8 cellular contexts compared by ENCODE assay signal in genomic region chr5:96933764-96934163, GRCh38. TPM values are rescaled to one million over a fixed set of nuclear protein-coding genes. Genes with fewer than 3 reads are reported as not detected.
DNase-seq lines count a peak whose midpoint lies in the region; ATAC-seq and TF ChIP-seq lines count a peak whose summit lies in the region.

No MANE protein-coding gene starts in this region.

- H3K27ac Mint-ChIP-seq in CD4-positive, alpha-beta memory T cell: peak overlapping the region; percentile 93 to 99 (median 97)
- peak overlapping the region; percentile 94 for H3K27ac Mint-ChIP-seq in neural crest cell (ENCODE audit: unreplicated experiment)

- peak overlapping the region; percentile 88 to 99 (median 94) for H3K4me3 Mint-ChIP-seq in CD4-positive, alpha-beta memory T cell
- peak overlapping the region; percentile 91 for H3K4me3 Mint-ChIP-seq in neural crest cell

- CTCF ChIA-PET in CD4-positive, alpha-beta memory T cell (lab: Charles Lee; ENCODE audit: partially characterized antibody): interaction anchor here (0.7 to 3.2 kb wide), 9 partner anchors 9 to 271 kb away, joined by 3 to 19 read pairs (median 4); partner anchors contain the start of gene ERAP2

- POLR2A ChIA-PET in CD4-positive, alpha-beta memory T cell (lab: Charles Lee; ENCODE audit: partially characterized antibody): interaction anchor here (0.7 to 5.1 kb wide), 27 partner anchors 10 to 1995 kb away, joined by 3 to 84 read pairs (median 4); partner anchors contain the start of genes CHD1, ERAP1 and ERAP2

- peaks cover 0 to 4% (median 0%) of the 10 kb centered on the region in 8 donors for H3K9me3 Mint-ChIP-seq in CD4-positive, alpha-beta memory T cell
- no peaks in the 10 kb centered on the region for H3K9me3 Mint-ChIP-seq in neural crest cell

- intact Hi-C loops in CD4-positive, alpha-beta memory T cell (cut with micrococcal nuclease): loop anchor here (1.0 to 10.0 kb wide), 7 partner anchors 9 to 1379 kb away; partner anchors contain the start of genes ARSK, CAST and SKIC3

- H3K4me3 ChIP-seq in CD4-positive, alpha-beta memory T cell (ENCODE audit: low read length in 2 of 2): peak overlapping the region; percentile 36 to 60
- H3K4me3 ChIP-seq in LNCaP clone FGC (ENCODE audit: low read depth, low read length): peak overlapping the region; percentile 80

- DNase-seq in CD4-positive, alpha-beta memory T cell: no peak
- DNase-seq in LNCaP clone FGC (ENCODE audit: low read depth): no peak
- peak; percentile 35 for DNase-seq in cerebellar cortex (ENCODE audit: low spot score)
- DNase-seq in neural crest cell (ENCODE audit: low read depth, low spot score): no peak
- DNase-seq in NCI-H2227 (lab: John Stamatoyannopoulos, UW; ENCODE audit: unreplicated experiment): no peak
- no peak for DNase-seq in SHP77 treated with DMSO at 0.1 percent for 48 hours (lab: John Stamatoyannopoulos, UW)

- no peaks in the 10 kb centered on the region for H3K36me3 ChIP-seq in CD4-positive, alpha-beta memory T cell (ENCODE audit: insufficient read depth, low read length)

- TF ChIP-seq CTCF in LNCaP clone FGC (IDR thresholded peaks at IDR 0.05; ENCODE audit: control insufficient read depth, extremely low read depth, insufficient read depth) (no peak), neural crest cell (conservative IDR thresholded peaks at IDR 0.05) (no peak)

- H3K36me3 Mint-ChIP-seq in CD4-positive, alpha-beta memory T cell: peaks cover 4 to 14% of the 10 kb centered on the region in 2 donors
- no peaks in the 10 kb centered on the region for H3K36me3 Mint-ChIP-seq in neural crest cell (ENCODE audit: low read depth)

- no peaks in the 10 kb centered on the region for H3K27me3 ChIP-seq in CD4-positive, alpha-beta memory T cell (ENCODE audit: insufficient read depth, low read length)

- H3K27ac ChIP-seq in CD4-positive, alpha-beta memory T cell (ENCODE audit: low read depth, low read length): peak overlapping the region; percentile 83

- no peaks in the 10 kb centered on the region for H3K27me3 Mint-ChIP-seq in CD4-positive, alpha-beta memory T cell
- no peaks in the 10 kb centered on the region for H3K27me3 Mint-ChIP-seq in neural crest cell (ENCODE audit: low read depth)

- H3K4me1 Mint-ChIP-seq in CD4-positive, alpha-beta memory T cell: peaks cover 49 to 85% (median 62%) of the 10 kb centered on the region in 4 donors
- H3K4me1 Mint-ChIP-seq in neural crest cell: peaks cover 33% of the 10 kb centered on the region

- H3K4me1 ChIP-seq in CD4-positive, alpha-beta memory T cell (ENCODE audit: insufficient read depth, low read length): peaks cover 62% of the 10 kb centered on the region

- ATAC-seq in GM19351 (IDR thresholded peaks at IDR 0.05; ENCODE audit: unreplicated experiment): no peak
- ATAC-seq in GM21786 (IDR thresholded peaks at IDR 0.05; ENCODE audit: unreplicated experiment): no peak

- H3K9me3 ChIP-seq in CD4-positive, alpha-beta memory T cell (ENCODE audit: control insufficient read depth in 1 of 2, low read length in 2 of 2): no peaks in the 10 kb centered on the region

RNA-seq across cellular contexts. Expression of gene LNPEP, which starts 2.1 kb away (rescaled TPM):
- total RNA-seq in CD4-positive, alpha-beta memory T cell: 10 to 100 TPM; 92.5 to 97.3 TPM
- polyA plus RNA-seq in CD4-positive, alpha-beta memory T cell: 10 to 100 TPM; 23.5 to 38.6 TPM
- 17.4 and 17.9 TPM in 2 replicates for total RNA-seq in neural crest cell

RNA-seq across cellular contexts. Expression of gene ERAP2, which starts 57.5 kb away (rescaled TPM):
- total RNA-seq in CD4-positive, alpha-beta memory T cell: 100 to 1,000 TPM; 107 to 112 TPM
- 100 to 1,000 TPM in 1 of 2 donors, 1 to 10 TPM in 1; 4.7 to 112 TPM for polyA plus RNA-seq in CD4-positive, alpha-beta memory T cell
- total RNA-seq in neural crest cell: not detected in 2 replicates

Comparison
In these comparisons a context has a peak if more than half of its experiments do, and no peak if none do; other contexts are left out.
1. RNA of gene ERAP2, which starts 57.5 kb away (total RNA-seq): 107 to 112 TPM in CD4-positive, alpha-beta memory T cell; not detected in neural crest cell; every median in the first group is over 10 times any median in the second.